Comparison of ENCODE assay signal across 10 cellular contexts in genomic region chr15:31402511-31403056, GRCh38.
DNase-seq lines count a peak whose midpoint lies in the region; ATAC-seq, FAIRE-seq and TF ChIP-seq lines count a peak whose summit lies in the region.
"Had no signal": no experiment of that assay in that cellular context is flagged by ENCODE, and none has a peak within 500 bp of the region (broad histone marks: within the 10 kb centered on the region; RNA-seq: fewer than 3 reads in every experiment).

No MANE protein-coding gene starts in this region.

- no peaks in the 10 kb centered on the region for H3K36me3 ChIP-seq in lung (ENCODE audit: control insufficient read depth in 2 of 2, insufficient read depth in 2 of 2, low read length in 2 of 2)

- TF ChIP-seq POLR2A in GM12892 (IDR thresholded peaks at IDR 0.05; ENCODE audit: low read depth, low read length) (no peak), erythroblast (IDR thresholded peaks at IDR 0.05; ENCODE audit: low read length) (no peak)

- H3K27me3 ChIP-seq in lung (ENCODE audit: control insufficient read depth, insufficient read depth) = no peaks in the 10 kb centered on the region

- WGBS in lung, 2 donors = 73 to 82% methylated on average over 13 of the region's 13 CpGs

- intact Hi-C loops in Right ventricle myocardium inferior (cut with DNase I) = no loop called here
- intact Hi-C loops in cardiac septum (cut with DNase I) = loop anchor here (2.0 to 5.0 kb wide), 2 partner anchors 32 to 80 kb away; no protein-coding TSS in a partner anchor

- H3K27ac ChIP-seq in lung (ENCODE audit: low read depth in 1 of 2, low read length in 1 of 2) = peak overlapping the region; percentile 37 to 58

- DNase-seq in Right ventricle myocardium inferior (ENCODE audit: missing footprints) (peak; percentile 90), cardiac septum (ENCODE audit: low spot score) (no peak), ecto neural progenitor cell (ENCODE audit: low spot score) (peak; percentile 51), lung (ENCODE audit: low spot score) (no peak), GM12892 (ENCODE audit: insufficient read length) (no peak), erythroblast (lab: John Stamatoyannopoulos, UW) (no peak), iPS-NIHi11 (ENCODE audit: low spot score) (no peak)
- DNase-seq: T-helper 2 cell had no signal

- no peak overlapping the region for H3K4me3 ChIP-seq in lung

- no peaks in the 10 kb centered on the region for H3K9me3 ChIP-seq in lung (ENCODE audit: control insufficient read depth in 2 of 2, insufficient read depth in 1 of 2, low read length in 1 of 2)

- peaks cover 5 to 27% of the 10 kb centered on the region in 2 donors for H3K4me1 ChIP-seq in lung (ENCODE audit: control insufficient read depth in 2 of 2, insufficient read depth in 2 of 2, low read length in 2 of 2)

- TF ChIP-seq CTCF in lung (IDR thresholded peaks at IDR 0.05; ENCODE audit: control extremely low read depth, extremely low read depth) = no peak

- ATAC-seq in Right ventricle myocardium inferior (peak; percentile 83), lung (ENCODE audit: insufficient read depth, low FRiP score) (no peak), HG02623 (IDR thresholded peaks at IDR 0.05; ENCODE audit: unreplicated experiment) (no peak)

- FAIRE-seq in GM12892 (lab: Jason Lieb, UNC) = no peak
- FAIRE-seq: islet of Langerhans had no signal

Comparison
In these comparisons a context has a peak if more than half of its experiments do, and no peak if none do; other contexts are left out.
1. DNase-seq: peak in Right ventricle myocardium inferior (single experiment) and ecto neural progenitor cell (single experiment); none in cardiac septum (single experiment), lung (single experiment), GM12892 (single experiment), erythroblast (0 of 2) and iPS-NIHi11 (single experiment).